21 cellular contexts compared by ENCODE assay signal in the genomic region with DNA sequence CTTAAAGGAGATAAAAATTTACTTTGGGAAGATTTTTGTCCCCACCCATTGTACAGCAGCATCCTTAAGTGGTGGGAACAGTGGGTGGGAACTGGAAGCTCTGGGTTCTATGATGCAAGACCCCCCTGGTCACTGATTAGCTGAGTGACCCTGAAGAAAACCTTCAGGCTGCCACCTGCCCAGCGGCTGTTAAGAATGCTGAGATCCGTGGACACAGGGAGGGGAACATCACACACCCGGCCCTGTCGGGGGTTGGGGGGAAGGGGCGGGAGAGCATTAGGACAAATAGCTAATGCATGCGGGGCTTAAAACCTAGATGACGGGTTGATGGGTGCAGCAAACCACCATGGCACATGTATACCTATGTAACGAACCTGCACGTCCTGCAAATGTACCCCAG. TPM values are rescaled to one million over a fixed set of nuclear protein-coding genes. Genes with fewer than 3 reads are reported as not detected.
DNase-seq lines count a peak whose midpoint lies in the region; ATAC-seq and TF ChIP-seq lines count a peak whose summit lies in the region.
"Had no signal": no experiment of that assay in that cellular context is flagged by ENCODE, and none has a peak within 500 bp of the region (broad histone marks: within the 10 kb centered on the region; RNA-seq: fewer than 3 reads in every experiment).

No MANE protein-coding gene starts in this region.

- H3K4ac ChIP-seq in H9 (ENCODE audit: low read depth, low read length): no peak overlapping the region

- no peaks in the 10 kb centered on the region; the same call in 1 of the 2 replicates for H3K4me1 ChIP-seq in H9 (ENCODE audit: insufficient read depth, low read length)
- H3K4me1 ChIP-seq in BE2C: no peaks in the 10 kb centered on the region

- no peak overlapping the region for H3K4me3 Mint-ChIP-seq in H9
- no peak overlapping the region for H3K4me3 Mint-ChIP-seq in natural killer cell treated with Interleukin-12 subunit alpha and Interleukin-12 subunit beta and Interleukin-15 and Interleukin-18, amount 100 ng/mL, for 72 hours

- no peaks in the 10 kb centered on the region for H3K23me2 ChIP-seq in H9 (ENCODE audit: insufficient read length, low read depth, low read length, poor library complexity, severe bottlenecking)

- H3K36me3 Mint-ChIP-seq in H9 (ENCODE audit: insufficient read depth in 1 of 3, low read depth in 3 of 3): peaks cover 3 to 14% (median 5%) of the 10 kb centered on the region in 3 experiments; a peak in 5 of 7 replicates
- peaks cover 12% of the 10 kb centered on the region for H3K36me3 Mint-ChIP-seq in natural killer cell treated with Interleukin-12 subunit alpha and Interleukin-12 subunit beta and Interleukin-15 and Interleukin-18, amount 100 ng/mL, for 72 hours

- no peak overlapping the region for H4K91ac ChIP-seq in H9 (ENCODE audit: insufficient read length, low read depth, low read length)

- H3K27me3 Mint-ChIP-seq in H9 (ENCODE audit: low read depth): no peaks in the 10 kb centered on the region
- no peaks in the 10 kb centered on the region for H3K27me3 Mint-ChIP-seq in natural killer cell treated with Interleukin-12 subunit alpha and Interleukin-12 subunit beta and Interleukin-15 and Interleukin-18, amount 100 ng/mL, for 72 hours

- no peak overlapping the region for H4K5ac ChIP-seq in H9 (ENCODE audit: insufficient read length, low read depth, low read length)

- no peak overlapping the region for H3K56ac ChIP-seq in H9 (ENCODE audit: insufficient read length, low read depth, low read length)

- H3K4me3 ChIP-seq in coronary artery (no peak overlapping the region), BE2C (ENCODE audit: low read depth, low read length) (no peak overlapping the region)
- H3K4me3 ChIP-seq: esophagus squamous epithelium, sigmoid colon had no signal

- no peak overlapping the region for H3K9ac ChIP-seq in H9 (ENCODE audit: extremely low read depth, insufficient read length, low read length)

- no peak overlapping the region for H2BK20ac ChIP-seq in H9 (ENCODE audit: low read depth, low read length, poor library complexity, severe bottlenecking)

- H3K14ac ChIP-seq in H9 (ENCODE audit: insufficient read depth, low read length): no peak overlapping the region

- no CpG with 5 or more reads among the region's 9 CpGs for WGBS in H9 (ENCODE audit: extremely low coverage, insufficient read length, low lambda C conversion rate)

- H2BK12ac ChIP-seq in H9 (ENCODE audit: insufficient read length, low read depth, low read length): no peak overlapping the region

- H3K79me2 ChIP-seq in H9 (ENCODE audit: insufficient read depth, low read length): no peaks in the 10 kb centered on the region

- no peak for ATAC-seq in natural killer cell treated with Interleukin-12 subunit alpha and Interleukin-12 subunit beta and Interleukin-15 and Interleukin-18, amount 100 ng/mL, for 72 hours
- ATAC-seq in GM18519 (IDR thresholded peaks at IDR 0.05; ENCODE audit: low FRiP score, unreplicated experiment): no peak
- ATAC-seq: stimulated activated naive CD8-positive, alpha-beta T cell treated with anti-CD3 and anti-CD28 coated beads, Interleukin-15, Interleukin-2, amounts not matched to agents 100 U/mL and 50 U/mL, for 24 hours had no signal

- H3K9me3 Mint-ChIP-seq in H9: peaks cover 4 to 7% of the 10 kb centered on the region in 2 experiments; a peak in 4 of 5 replicates
- no peaks in the 10 kb centered on the region for H3K9me3 Mint-ChIP-seq in natural killer cell treated with Interleukin-12 subunit alpha and Interleukin-12 subunit beta and Interleukin-15 and Interleukin-18, amount 100 ng/mL, for 72 hours

- no peaks in the 10 kb centered on the region for H3K79me1 ChIP-seq in H9 (ENCODE audit: insufficient read depth, low read depth, low read length, poor library complexity, severe bottlenecking)

- no peak overlapping the region for H3K23ac ChIP-seq in H9 (ENCODE audit: insufficient read length, low read depth, low read length)

- H3T11ph ChIP-seq in H9 (ENCODE audit: low read length): no peak overlapping the region

- no peak overlapping the region; the same call in 1 of the 2 replicates for H2BK15ac ChIP-seq in H9 (ENCODE audit: low read depth, low read length)

- H3K27ac ChIP-seq in H9 (ENCODE audit: insufficient read length, low read depth, low read length): no peak overlapping the region
- H3K27ac ChIP-seq in coronary artery: no peak overlapping the region
- H3K27ac ChIP-seq: 22Rv1, sigmoid colon had no signal

- TF ChIP-seq CTCF in H9 (conservative IDR thresholded peaks at IDR 0.05) (no peak), coronary artery (IDR thresholded peaks at IDR 0.05) (no peak), BE2C (IDR thresholded peaks at IDR 0.05; ENCODE audit: low read depth, low read length) (no peak)

- H3K4me1 Mint-ChIP-seq in H9: peaks cover 23 to 30% of the 10 kb centered on the region in 2 experiments
- peaks cover 36 to 47% of the 10 kb centered on the region in 2 donors for H3K4me1 Mint-ChIP-seq in natural killer cell treated with Interleukin-12 subunit alpha and Interleukin-12 subunit beta and Interleukin-15 and Interleukin-18, amount 100 ng/mL, for 72 hours (ENCODE audit: low read depth in 2 of 2)

- H3K9me3 ChIP-seq in H9 (ENCODE audit: control insufficient read depth, low read depth, low read length) (no peaks in the 10 kb centered on the region), BE2C (no peaks in the 10 kb centered on the region)
- H3K9me3 ChIP-seq: esophagus squamous epithelium had no signal

- H4K20me1 ChIP-seq in H9 (ENCODE audit: control insufficient read depth, insufficient read depth, insufficient read length): no peaks in the 10 kb centered on the region

- H2AFZ ChIP-seq in H9 (ENCODE audit: low read length): no peak overlapping the region

- no peak overlapping the region for H3K18ac ChIP-seq in H9 (ENCODE audit: insufficient read length, low read depth, low read length)

- DNase-seq in NCI-H146 (lab: John Stamatoyannopoulos, UW) (peak; percentile 6), NCI-H146 treated with DMSO at 0.1 percent for 48 hours (lab: John Stamatoyannopoulos, UW; ENCODE audit: unreplicated experiment) (no peak), H9 (no peak), coronary artery (ENCODE audit: low spot score) (peak; percentile 58), BE2C (no peak), NCI-H526 (lab: John Stamatoyannopoulos, UW) (no peak)
- DNase-seq in natural killer cell treated with Interleukin-12 subunit alpha and Interleukin-12 subunit beta and Interleukin-15 and Interleukin-18, amount 100 ng/mL, for 72 hours (ENCODE audit: low spot score): no peak
- DNase-seq: activated CD8-positive, alpha-beta memory T cell treated with anti-CD3 and anti-CD28 coated beads for 24 hours; anterior cingulate cortex; central memory CD4-positive, alpha-beta T cell; esophagus squamous epithelium; NCI-H526 treated with DMSO at 0.1 percent for 48 hours; Right ventricle myocardium superior; sigmoid colon; stimulated activated naive CD8-positive, alpha-beta T cell treated with anti-CD3 and anti-CD28 coated beads, Interleukin-15, Interleukin-2, amounts not matched to agents 100 U/mL and 50 U/mL, for 24 hours; trophoblast cell had no signal

- no peak overlapping the region for H2BK5ac ChIP-seq in H9 (ENCODE audit: insufficient read length, low read length)

- no peak overlapping the region for H2AK5ac ChIP-seq in H9 (ENCODE audit: insufficient read length, low read length)

- H4K8ac ChIP-seq in H9 (replicated peaks; ENCODE audit: insufficient read length, low read depth, low read length): no peak overlapping the region

- H3K36me3 ChIP-seq in BE2C: no peaks in the 10 kb centered on the region
- H3K36me3 ChIP-seq: esophagus squamous epithelium, sigmoid colon had no signal

- no peaks in the 10 kb centered on the region for H3K27me3 ChIP-seq in H9 (ENCODE audit: insufficient read depth, low read length)
- no peaks in the 10 kb centered on the region; the same call in 1 of the 2 replicates for H3K27me3 ChIP-seq in BE2C

- H2BK120ac ChIP-seq in H9 (ENCODE audit: low read depth, low read length, poor library complexity, severe bottlenecking): no peak overlapping the region

- peak overlapping the region in 2 of 3 experiments; percentile 60 to 84; a peak in 2 of 7 replicates for H3K27ac Mint-ChIP-seq in H9
- peak overlapping the region; percentile 78 to 89 for H3K27ac Mint-ChIP-seq in natural killer cell treated with Interleukin-12 subunit alpha and Interleukin-12 subunit beta and Interleukin-15 and Interleukin-18, amount 100 ng/mL, for 72 hours

- no peak overlapping the region for H3K4me2 ChIP-seq in H9 (ENCODE audit: insufficient read depth, insufficient read length, low read length)

RNA-seq across cellular contexts. Expression of a gene that starts 14.5 kb away (rescaled TPM):
- 20.0 and 22.3 TPM in 2 replicates for total RNA-seq in H9 (2021)
- total RNA-seq in natural killer cell treated with Interleukin-12 subunit alpha and Interleukin-12 subunit beta and Interleukin-15 and Interleukin-18, amount 100 ng/mL, for 72 hours: 10 to 100 TPM; 79.3 to 80.8 TPM
- polyA plus RNA-seq in BE2C (2012; ENCODE audit: insufficient read depth, insufficient read length, low read depth): not detected
- total RNA-seq: G401, osteoblast had no signal
- polyA plus RNA-seq: BJ had no signal

Comparison
In these comparisons a context has a peak if more than half of its experiments do, and no peak if none do; other contexts are left out.
1. DNase-seq: peak in NCI-H146 (single experiment) and coronary artery (single experiment); none in NCI-H146 treated with DMSO at 0.1 percent for 48 hours (single experiment), H9 (single experiment), natural killer cell treated with Interleukin-12 subunit alpha and Interleukin-12 subunit beta and Interleukin-15 and Interleukin-18, amount 100 ng/mL, for 72 hours (single experiment), BE2C (single experiment) and NCI-H526 (0 of 2).